Comparison of ENCODE assay signal across 8 cellular contexts in genomic region chr11:78045851-78046485, GRCh38. TPM values are rescaled to one million over a fixed set of nuclear protein-coding genes. Genes with fewer than 3 reads are reported as not detected.
DNase-seq lines count a peak whose midpoint lies in the region; ATAC-seq and TF ChIP-seq lines count a peak whose summit lies in the region.

No MANE protein-coding gene starts in this region.

- H3K4me3 Mint-ChIP-seq in immature natural killer cell: peak overlapping the region in 4 of 5 donors; percentile 30 to 67 (median 54)

- ATAC-seq in HG02610 (IDR thresholded peaks at IDR 0.05; ENCODE audit: unreplicated experiment) (peak; percentile 75), HG03521 (IDR thresholded peaks at IDR 0.05; ENCODE audit: unreplicated experiment) (no peak)

- intact Hi-C loops in breast epithelium (cut with DNase I; ENCODE audit: low total_unique reads): no loop called here

- no peak for TF ChIP-seq POLR2A in breast epithelium (IDR thresholded peaks at IDR 0.05)

- H3K4me1 ChIP-seq in breast epithelium: peaks cover 3 to 4% of the 10 kb centered on the region in 2 donors

- peak overlapping the region; percentile 74 to 84 for H3K27ac ChIP-seq in breast epithelium

- peaks cover 0 to 2% (median 0%) of the 10 kb centered on the region in 6 donors for H3K9me3 Mint-ChIP-seq in immature natural killer cell

- no peaks in the 10 kb centered on the region for H3K36me3 Mint-ChIP-seq in immature natural killer cell

- H3K27me3 ChIP-seq in breast epithelium: no peaks in the 10 kb centered on the region

- no peaks in the 10 kb centered on the region for H3K36me3 ChIP-seq in breast epithelium

- peak; percentile 67 for DNase-seq in DMS79 (lab: John Stamatoyannopoulos, UW)
- peak; percentile 72 to 83 for DNase-seq in NCI-H2081 (lab: John Stamatoyannopoulos, UW)
- peak; percentile 65 to 81 for DNase-seq in breast epithelium (ENCODE audit: low spot score in 2 of 2)
- DNase-seq in immature natural killer cell: peak; percentile 64 to 72 (median 71)
- DNase-seq in stimulated activated CD4-positive, alpha-beta T cell treated with anti-CD3 and anti-CD28 coated beads, Interleukin-12 subunit alpha, Interleukin-12 subunit beta, amount 100 ng/mL, for 24 hours (ENCODE audit: low read depth in 2 of 2): peak; percentile 49 to 69

- peaks cover 9 to 10% of the 10 kb centered on the region in 2 donors for H3K4me1 Mint-ChIP-seq in immature natural killer cell

- TF ChIP-seq CTCF in WI38 (IDR thresholded peaks at IDR 0.05; ENCODE audit: low read depth, low read length): peak; percentile 97
- peak; percentile 87 to 93 (median 93) for TF ChIP-seq CTCF in breast epithelium (IDR thresholded peaks at IDR 0.05)

- H3K9me3 ChIP-seq in breast epithelium: no peaks in the 10 kb centered on the region

- H3K4me3 ChIP-seq in WI38 (ENCODE audit: low read depth, low read length) (peak overlapping the region; percentile 46), breast epithelium (peak overlapping the region; percentile 44 to 68 (median 55))

- H3K27me3 Mint-ChIP-seq in immature natural killer cell (ENCODE audit: low read depth in 3 of 3): peaks cover 0 to 5% (median 2%) of the 10 kb centered on the region in 3 donors

- H3K27ac Mint-ChIP-seq in immature natural killer cell: no peak overlapping the region

RNA-seq across cellular contexts. Expression of gene THRSP, which starts 17.7 kb away (rescaled TPM):
- total RNA-seq in breast epithelium: 10 to 100 TPM in 1 of 3 donors, 1 to 10 TPM in 2; 1.6 to 74.9 (median 5.7) TPM
- under 1 TPM in 1 of 3 donors, not detected in 2; 0.18 TPM for polyA plus RNA-seq in immature natural killer cell

RNA-seq across cellular contexts. Expression of gene KCTD14, which starts 22.9 kb away (rescaled TPM):
- 10 to 100 TPM in 1 of 3 donors, 1 to 10 TPM in 1, under 1 TPM in 1; 0.64 to 22.4 (median 7.9) TPM for total RNA-seq in breast epithelium
- polyA plus RNA-seq in immature natural killer cell: under 1 TPM in 1 of 3 donors, not detected in 2; 0.82 TPM

RNA-seq across cellular contexts. Expression of gene NDUFC2, which starts 33.7 kb away (rescaled TPM):
- 100 to 1,000 TPM; 101 to 105 (median 103) TPM for total RNA-seq in breast epithelium
- 100 to 1,000 TPM; 172 to 320 (median 243) TPM for polyA plus RNA-seq in immature natural killer cell

RNA-seq across cellular contexts. Expression of gene INTS4, which starts 51.5 kb away (rescaled TPM):
- total RNA-seq in breast epithelium: 10 to 100 TPM; 34.6 to 58.4 (median 47.5) TPM
- 10 to 100 TPM; 27.1 to 57.8 (median 42.4) TPM for polyA plus RNA-seq in immature natural killer cell
